Comparison of ENCODE assay signal across 8 cellular contexts in the genomic region with DNA sequence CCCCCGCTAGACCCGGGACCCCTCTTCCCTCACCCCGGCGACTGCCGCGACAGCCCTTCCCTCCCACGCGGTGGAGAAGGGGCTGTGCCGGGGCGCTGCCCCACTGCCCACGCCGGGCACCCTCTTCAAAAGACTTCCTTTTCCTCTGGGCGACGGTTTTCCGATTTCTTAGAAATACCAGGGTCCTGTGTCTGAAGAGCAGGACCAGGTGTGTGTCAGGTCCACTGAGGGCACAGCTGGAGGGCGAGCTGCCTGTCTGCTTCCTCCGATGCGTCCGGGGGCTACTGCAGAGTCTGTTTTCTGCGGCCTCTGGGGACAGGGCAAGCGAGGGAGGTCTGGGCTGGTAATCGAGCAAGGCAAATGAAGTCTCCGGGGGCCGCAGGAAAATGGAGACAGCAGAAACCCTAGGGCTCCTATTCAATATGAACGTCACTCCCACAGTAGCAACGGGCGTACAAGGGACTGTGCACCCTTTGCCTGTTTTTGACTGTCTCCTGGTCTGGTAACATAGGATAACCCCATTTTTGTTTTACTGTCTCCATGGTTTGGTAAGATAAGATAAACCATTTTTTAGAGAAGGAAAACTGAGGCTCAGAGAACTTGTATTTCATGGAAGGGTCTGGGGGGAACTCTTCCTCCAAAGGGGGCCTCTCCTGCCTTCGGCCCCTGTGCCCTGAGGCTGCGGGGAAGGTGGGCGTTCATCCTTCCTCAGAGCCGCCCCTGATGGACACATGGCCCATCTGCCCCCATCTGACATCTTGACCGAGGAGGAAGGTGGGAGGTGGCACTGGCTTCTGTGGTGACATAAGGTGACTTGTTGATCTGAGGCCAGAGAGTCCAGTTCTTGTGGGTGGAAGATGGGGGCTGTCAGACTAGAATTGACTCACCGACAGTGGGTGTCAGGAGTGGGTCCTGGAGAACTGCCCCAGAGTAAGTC. TPM values are rescaled to one million over a fixed set of nuclear protein-coding genes. Genes with fewer than 3 reads are reported as not detected.
A peak's percentile ranks its signal among the peaks of the same experiment; 100 is the strongest.
DNase-seq lines count a peak whose midpoint lies in the region; ATAC-seq and TF ChIP-seq lines count a peak whose summit lies in the region.

No MANE protein-coding gene starts in this region.

- H3K27me3 Mint-ChIP-seq in endodermal cell (ENCODE audit: insufficient read depth) = peaks cover 54% of the 10 kb centered on the region

- no peaks in the 10 kb centered on the region for H3K36me3 Mint-ChIP-seq in endodermal cell (ENCODE audit: low read depth)

- in situ Hi-C loops in Panc1 (cut with HindIII; ENCODE audit: low pct_unique_long_range_greater_than_20kb, low sequenced_read_pairs) = no loop called here

- no peaks in the 10 kb centered on the region for H3K9me3 Mint-ChIP-seq in endodermal cell

- DNase-seq in activated T-cell treated with anti-CD3 and anti-CD28 coated beads, Interleukin-2, amount 50 U/mL, for 1 hour = peak; percentile 59
- DNase-seq in activated T-cell treated with anti-CD3 and anti-CD28 coated beads for 4 hours (no peak), Panc1 (ENCODE audit: low read depth, low spot score) (no peak), endodermal cell (no peak), retina (peak; percentile 56)

- 0 out of 2 replicates have a peak, but pooled peaks cover 4% of the 10 kb centered on the region for H3K4me1 ChIP-seq in Panc1 (ENCODE audit: control insufficient read depth, insufficient read depth, low read length)
- no peaks in the 10 kb centered on the region for H3K4me1 ChIP-seq in endodermal cell (ENCODE audit: control insufficient read depth, insufficient read depth, low read length)

- CTCF ChIA-PET in Panc1 (lab: Charles Lee) = no interaction called here

- no peak overlapping the region for H3K27ac Mint-ChIP-seq in endodermal cell

- TF ChIP-seq CTCF in Panc1 (IDR thresholded peaks at IDR 0.05) (no peak), endodermal cell (conservative IDR thresholded peaks at IDR 0.05) (no peak)

- H3K4me3 ChIP-seq in Panc1 (ENCODE audit: low read depth in 2 of 2, low read length in 2 of 2) = peak overlapping the region; percentile 52 to 57
- no peak overlapping the region for H3K4me3 ChIP-seq in endodermal cell (ENCODE audit: low read length)

- H3K36me3 ChIP-seq in Panc1 (ENCODE audit: control insufficient read depth, insufficient read depth, low read length) = no peaks in the 10 kb centered on the region
- no peaks in the 10 kb centered on the region for H3K36me3 ChIP-seq in endodermal cell (ENCODE audit: control insufficient read depth, insufficient read depth, low read length)

- ATAC-seq in Panc1 (0 out of 2 replicates have a peak, but pooled peaks have one; percentile 4), HG03025 (IDR thresholded peaks at IDR 0.05; ENCODE audit: low FRiP score, unreplicated experiment) (no peak), HG02840 (IDR thresholded peaks at IDR 0.05; ENCODE audit: low FRiP score, unreplicated experiment) (no peak), HG03469 (IDR thresholded peaks at IDR 0.05; ENCODE audit: unreplicated experiment) (no peak)

- no peak overlapping the region for H3K9ac ChIP-seq in endodermal cell (ENCODE audit: extremely low read depth, low read length, poor library complexity, severe bottlenecking)

- peaks cover 7% of the 10 kb centered on the region for H3K4me1 Mint-ChIP-seq in endodermal cell

- H3K4me3 Mint-ChIP-seq in endodermal cell = peak overlapping the region; percentile 29

- WGBS in endodermal cell (ENCODE audit: insufficient coverage in 1 of 2, insufficient read length in 1 of 2), 2 experiments = 77 to 90% methylated on average over 16 to 33 of the region's 33 CpGs

- intact Hi-C loops in Panc1 (cut with micrococcal nuclease; ENCODE audit: unreplicated experiment) = no loop called here

- BruUV-seq in Panc1 (replicated peaks; lab: Mats Ljungman, UMichigan) = no TSS peak

- H3K9me3 ChIP-seq in Panc1 (ENCODE audit: control insufficient read depth, insufficient read depth, low read depth, low read length) (no peaks in the 10 kb centered on the region), endodermal cell (ENCODE audit: control insufficient read depth, low read length) (no peaks in the 10 kb centered on the region)

- no peaks in the 10 kb centered on the region for H3K27me3 ChIP-seq in Panc1 (ENCODE audit: control insufficient read depth, insufficient read depth, low read length)
- peaks cover 43% of the 10 kb centered on the region for H3K27me3 ChIP-seq in endodermal cell (ENCODE audit: control insufficient read depth, insufficient read depth, low read length, poor library complexity, severe bottlenecking)

- H3K27ac ChIP-seq in Panc1 (ENCODE audit: low read length) = 0 out of 2 replicates have a peak overlapping the region, but pooled peaks have one; percentile 44
- H3K27ac ChIP-seq in endodermal cell (ENCODE audit: low read depth, low read length) = no peak overlapping the region

- POLR2A ChIA-PET in Panc1 (lab: Charles Lee) = no interaction called here

RNA-seq across cellular contexts. Expression of gene TNFRSF1B, which starts 1.0 kb away (rescaled TPM):
- 18.8 TPM for total RNA-seq in Panc1 (2021; ENCODE audit: unreplicated experiment)
- 11.3 TPM for polyA plus RNA-seq in Panc1 (2012; ENCODE audit: insufficient read length)
- under 1 TPM; 0.24 to 0.40 TPM for total RNA-seq in endodermal cell
- polyA plus RNA-seq in endodermal cell (2013, experiment 1 of 2) = 1.7 TPM
- 0.95 TPM for polyA plus RNA-seq in endodermal cell (2013, experiment 2 of 2)

Comparison
In these comparisons a context has a peak if more than half of its experiments do, and no peak if none do; other contexts are left out.
1. DNase-seq: peak in activated T-cell treated with anti-CD3 and anti-CD28 coated beads, Interleukin-2, amount 50 U/mL, for 1 hour (single experiment) and retina (single experiment); none in activated T-cell treated with anti-CD3 and anti-CD28 coated beads for 4 hours (single experiment), Panc1 (single experiment) and endodermal cell (single experiment).
2. RNA of gene TNFRSF1B, which starts 1.0 kb away (total RNA-seq): 18.8 TPM in Panc1 (single experiment); 0.24 to 0.40 TPM in endodermal cell; every median in the first group is over 10 times any median in the second.